In genomic region chr2:25711641-25712369, GRCh38 we compare ENCODE assay signal across 12 cellular contexts. TPM values are rescaled to one million over a fixed set of nuclear protein-coding genes. Genes with fewer than 3 reads are reported as not detected.
DNase-seq lines count a peak whose midpoint lies in the region; ATAC-seq, FAIRE-seq and TF ChIP-seq lines count a peak whose summit lies in the region.
"Had no signal": no experiment of that assay in that cellular context is flagged by ENCODE, and none has a peak within 500 bp of the region (broad histone marks: within the 10 kb centered on the region; RNA-seq: fewer than 3 reads in every experiment).

No MANE protein-coding gene starts in this region.

- no peak overlapping the region for H3K27ac Mint-ChIP-seq in T-helper 2 cell treated with Interferon-gamma antibody and Interleukin-4, amounts not matched to agents 5 μg/mL and 100 μg/mL, for 36 hours
- H3K27ac Mint-ChIP-seq in glutamatergic neuron (ENCODE audit: unreplicated experiment), result peak overlapping the region; percentile 78
- H3K27ac Mint-ChIP-seq: activated CD4-positive, alpha-beta memory T cell treated with anti-CD3 and anti-CD28 coated beads, Interleukin-2, amount 10 ng/mL, durations not matched to agents 7 days and 5 days had no signal

- no peak for DNase-seq in T-helper 2 cell treated with Interferon-gamma antibody and Interleukin-4, amounts not matched to agents 5 μg/mL and 100 μg/mL, for 36 hours (ENCODE audit: low spot score)
- DNase-seq in T-helper 2 cell (no peak), SJCRH30 (no peak), glutamatergic neuron (no peak), smooth muscle cell (lab: John Stamatoyannopoulos, UW; ENCODE audit: unreplicated experiment) (no peak), NCI-H774 (lab: John Stamatoyannopoulos, UW) (no peak), D721Med (ENCODE audit: insufficient read length, low spot score) (no peak)
- DNase-seq: activated CD4-positive, alpha-beta memory T cell treated with anti-CD3 and anti-CD28 coated beads, Interleukin-2, amount 10 ng/mL, durations not matched to agents 7 days and 5 days; NCI-H1048 had no signal

- ATAC-seq in HG02759 (IDR thresholded peaks at IDR 0.05; ENCODE audit: unreplicated experiment), result no peak
- ATAC-seq: A549 had no signal

- H3K4me1 ChIP-seq in SJCRH30, result peaks cover 8% of the 10 kb centered on the region
- H3K4me1 ChIP-seq in smooth muscle cell (ENCODE audit: low read depth), result peaks cover 3% of the 10 kb centered on the region
- H3K4me1 ChIP-seq: parathyroid adenoma had no signal

- peak overlapping the region; percentile 63 for H3K4me2 ChIP-seq in smooth muscle cell
- H3K4me2 ChIP-seq: A549 had no signal

- no peak overlapping the region for H3K9ac ChIP-seq in smooth muscle cell (ENCODE audit: low read depth)
- H3K9ac ChIP-seq: parathyroid adenoma had no signal

- no peaks in the 10 kb centered on the region; the same call in 1 of the 2 replicates for H3K27me3 ChIP-seq in SJCRH30
- no peaks in the 10 kb centered on the region for H3K27me3 ChIP-seq in smooth muscle cell (ENCODE audit: low read depth)

- no peaks in the 10 kb centered on the region for H3K9me3 ChIP-seq in SJCRH30 (replicated peaks)
- no peaks in the 10 kb centered on the region for H3K9me3 ChIP-seq in smooth muscle cell (replicated peaks; ENCODE audit: low read depth)
- H3K9me3 ChIP-seq: A549 had no signal

- no peaks in the 10 kb centered on the region for H3K9me3 Mint-ChIP-seq in T-helper 2 cell treated with Interferon-gamma antibody and Interleukin-4, amounts not matched to agents 5 μg/mL and 100 μg/mL, for 36 hours
- H3K9me3 Mint-ChIP-seq in glutamatergic neuron (ENCODE audit: unreplicated experiment), result peaks cover 2% of the 10 kb centered on the region

- H3K27me3 Mint-ChIP-seq in T-helper 2 cell treated with Interferon-gamma antibody and Interleukin-4, amounts not matched to agents 5 μg/mL and 100 μg/mL, for 36 hours (ENCODE audit: low read depth), result peaks cover 11% of the 10 kb centered on the region
- H3K27me3 Mint-ChIP-seq in glutamatergic neuron (ENCODE audit: unreplicated experiment), result no peaks in the 10 kb centered on the region

- TF ChIP-seq CTCF in glutamatergic neuron (IDR thresholded peaks at IDR 0.05; ENCODE audit: partially characterized antibody, unreplicated experiment) (no peak), smooth muscle cell (IDR thresholded peaks at IDR 0.05; ENCODE audit: borderline replicate concordance, insufficient read depth, poor library complexity, severe bottlenecking) (no peak), D721Med (IDR thresholded peaks at IDR 0.05; ENCODE audit: insufficient read depth, missing control alignments) (no peak)

- H3K36me3 Mint-ChIP-seq in T-helper 2 cell treated with Interferon-gamma antibody and Interleukin-4, amounts not matched to agents 5 μg/mL and 100 μg/mL, for 36 hours (ENCODE audit: low read depth), result no peaks in the 10 kb centered on the region
- H3K36me3 Mint-ChIP-seq in glutamatergic neuron (ENCODE audit: unreplicated experiment), result peaks cover 5% of the 10 kb centered on the region

- peaks cover 12% of the 10 kb centered on the region for H3K4me1 Mint-ChIP-seq in T-helper 2 cell treated with Interferon-gamma antibody and Interleukin-4, amounts not matched to agents 5 μg/mL and 100 μg/mL, for 36 hours (ENCODE audit: low read depth)
- peaks cover 10% of the 10 kb centered on the region for H3K4me1 Mint-ChIP-seq in glutamatergic neuron (ENCODE audit: low read depth, unreplicated experiment)

- 53% methylated on average over 13 of the region's 13 CpGs for WGBS in smooth muscle cell (ENCODE audit: low lambda C conversion rate)

- FAIRE-seq in D721Med (lab: Jason Lieb, UNC), result no peak
- FAIRE-seq: A549 had no signal

- no peaks in the 10 kb centered on the region for H4K20me1 ChIP-seq in smooth muscle cell (ENCODE audit: low read depth)

- no peak overlapping the region for H3K27ac ChIP-seq in SJCRH30
- no peak overlapping the region for H3K27ac ChIP-seq in smooth muscle cell (ENCODE audit: low read depth)
- H3K27ac ChIP-seq: A549, parathyroid adenoma had no signal

- no peaks in the 10 kb centered on the region for H3K79me2 ChIP-seq in smooth muscle cell (ENCODE audit: low read depth)
- H3K79me2 ChIP-seq: parathyroid adenoma had no signal

- no peaks in the 10 kb centered on the region for H3F3A ChIP-seq in smooth muscle cell (ENCODE audit: low read depth)

- peak overlapping the region; percentile 66 for H2AFZ ChIP-seq in smooth muscle cell (ENCODE audit: low read depth)
- H2AFZ ChIP-seq: parathyroid adenoma had no signal

- H3K4me3 ChIP-seq in SJCRH30 (peak overlapping the region; percentile 22), smooth muscle cell (peak overlapping the region; percentile 8)
- H3K4me3 ChIP-seq: A549 had no signal

- H3K4me3 Mint-ChIP-seq in T-helper 2 cell treated with Interferon-gamma antibody and Interleukin-4, amounts not matched to agents 5 μg/mL and 100 μg/mL, for 36 hours, result peak overlapping the region; percentile 71
- no peak overlapping the region for H3K4me3 Mint-ChIP-seq in glutamatergic neuron (ENCODE audit: unreplicated experiment)
- H3K4me3 Mint-ChIP-seq: activated CD4-positive, alpha-beta memory T cell treated with anti-CD3 and anti-CD28 coated beads, Interleukin-2, amount 10 ng/mL, durations not matched to agents 7 days and 5 days had no signal

- H3K36me3 ChIP-seq in SJCRH30 (no peaks in the 10 kb centered on the region), smooth muscle cell (ENCODE audit: low read depth) (no peaks in the 10 kb centered on the region)

RNA-seq across cellular contexts. Expression of gene DTNB, which starts 38.4 kb away (rescaled TPM):
- total RNA-seq in SJCRH30 (2014; rRNA removed; shearing (Covaris generic)), result 20.5 and 25.1 TPM in 2 replicates
- total RNA-seq in glutamatergic neuron (ENCODE audit: unreplicated experiment), result 41.7 TPM
- total RNA-seq in smooth muscle cell, result 2.6 and 4.9 TPM in 2 replicates
- 5.4 and 9.5 TPM in 2 replicates for polyA plus RNA-seq in smooth muscle cell
